In the genomic region with DNA sequence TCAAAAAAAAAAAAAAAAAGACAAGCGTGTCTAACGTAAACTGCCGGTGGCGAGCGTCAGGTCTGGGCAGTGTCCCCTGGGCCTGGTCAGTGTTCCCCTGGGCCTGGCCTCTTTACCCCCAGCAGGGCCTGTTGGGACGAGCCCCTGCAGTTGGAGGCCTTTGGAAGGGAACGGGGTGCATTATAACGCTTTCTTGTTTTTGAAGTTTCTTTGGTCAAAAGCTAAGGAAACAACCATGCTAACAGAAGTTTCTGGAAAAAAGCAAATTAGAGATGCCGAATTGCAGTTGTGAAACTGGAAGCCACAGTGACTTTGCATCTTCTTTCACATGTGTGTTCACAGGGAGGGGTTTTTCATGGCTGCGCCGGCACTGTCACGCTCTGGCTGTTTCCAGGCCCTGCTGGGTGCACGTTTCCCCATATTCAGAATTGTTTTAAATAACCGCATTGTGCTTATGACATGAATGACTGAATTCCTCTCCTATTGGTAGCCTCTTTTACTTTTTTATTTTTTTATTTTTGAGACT, we compare ENCODE assay signal across 1 cellular context.
TF ChIP-seq lines count a peak whose summit lies in the region.

No MANE protein-coding gene starts in this region.

TF ChIP-seq in HepG2, 621 proteins besides CTCF, POLR2A, EP300 and RAD21:
- TF ChIP-seq, protein P1, sequence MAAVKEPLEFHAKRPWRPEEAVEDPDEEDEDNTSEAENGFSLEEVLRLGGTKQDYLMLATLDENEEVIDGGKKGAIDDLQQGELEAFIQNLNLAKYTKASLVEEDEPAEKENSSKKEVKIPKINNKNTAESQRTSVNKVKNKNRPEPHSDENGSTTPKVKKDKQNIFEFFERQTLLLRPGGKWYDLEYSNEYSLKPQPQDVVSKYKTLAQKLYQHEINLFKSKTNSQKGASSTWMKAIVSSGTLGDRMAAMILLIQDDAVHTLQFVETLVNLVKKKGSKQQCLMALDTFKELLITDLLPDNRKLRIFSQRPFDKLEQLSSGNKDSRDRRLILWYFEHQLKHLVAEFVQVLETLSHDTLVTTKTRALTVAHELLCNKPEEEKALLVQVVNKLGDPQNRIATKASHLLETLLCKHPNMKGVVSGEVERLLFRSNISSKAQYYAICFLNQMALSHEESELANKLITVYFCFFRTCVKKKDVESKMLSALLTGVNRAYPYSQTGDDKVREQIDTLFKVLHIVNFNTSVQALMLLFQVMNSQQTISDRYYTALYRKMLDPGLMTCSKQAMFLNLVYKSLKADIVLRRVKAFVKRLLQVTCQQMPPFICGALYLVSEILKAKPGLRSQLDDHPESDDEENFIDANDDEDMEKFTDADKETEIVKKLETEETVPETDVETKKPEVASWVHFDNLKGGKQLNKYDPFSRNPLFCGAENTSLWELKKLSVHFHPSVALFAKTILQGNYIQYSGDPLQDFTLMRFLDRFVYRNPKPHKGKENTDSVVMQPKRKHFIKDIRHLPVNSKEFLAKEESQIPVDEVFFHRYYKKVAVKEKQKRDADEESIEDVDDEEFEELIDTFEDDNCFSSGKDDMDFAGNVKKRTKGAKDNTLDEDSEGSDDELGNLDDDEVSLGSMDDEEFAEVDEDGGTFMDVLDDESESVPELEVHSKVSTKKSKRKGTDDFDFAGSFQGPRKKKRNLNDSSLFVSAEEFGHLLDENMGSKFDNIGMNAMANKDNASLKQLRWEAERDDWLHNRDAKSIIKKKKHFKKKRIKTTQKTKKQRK (IDR thresholded peaks at IDR 0.05; ENCODE audit: low read length): no peak
- TF ChIP-seq, protein P2, sequence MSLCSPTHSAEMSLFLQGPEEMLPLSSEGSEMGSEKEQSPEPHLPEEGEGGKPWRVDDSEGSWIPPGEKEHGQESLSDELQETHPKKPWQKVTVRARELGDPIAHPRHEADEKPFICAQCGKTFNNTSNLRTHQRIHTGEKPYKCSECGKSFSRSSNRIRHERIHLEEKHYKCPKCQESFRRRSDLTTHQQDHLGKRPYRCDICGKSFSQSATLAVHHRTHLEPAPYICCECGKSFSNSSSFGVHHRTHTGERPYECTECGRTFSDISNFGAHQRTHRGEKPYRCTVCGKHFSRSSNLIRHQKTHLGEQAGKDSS (CRISPR knock-in tag; IDR thresholded peaks at IDR 0.05; ENCODE audit: borderline replicate concordance, low read depth): no peak
- TF ChIP-seq IRF2 (CRISPR knock-in tag; IDR thresholded peaks at IDR 0.05): no peak
- TF ChIP-seq, protein P3, sequence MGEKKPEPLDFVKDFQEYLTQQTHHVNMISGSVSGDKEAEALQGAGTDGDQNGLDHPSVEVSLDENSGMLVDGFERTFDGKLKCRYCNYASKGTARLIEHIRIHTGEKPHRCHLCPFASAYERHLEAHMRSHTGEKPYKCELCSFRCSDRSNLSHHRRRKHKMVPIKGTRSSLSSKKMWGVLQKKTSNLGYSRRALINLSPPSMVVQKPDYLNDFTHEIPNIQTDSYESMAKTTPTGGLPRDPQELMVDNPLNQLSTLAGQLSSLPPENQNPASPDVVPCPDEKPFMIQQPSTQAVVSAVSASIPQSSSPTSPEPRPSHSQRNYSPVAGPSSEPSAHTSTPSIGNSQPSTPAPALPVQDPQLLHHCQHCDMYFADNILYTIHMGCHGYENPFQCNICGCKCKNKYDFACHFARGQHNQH (CRISPR knock-in tag; IDR thresholded peaks at IDR 0.05): no peak
- TF ChIP-seq, protein P4, sequence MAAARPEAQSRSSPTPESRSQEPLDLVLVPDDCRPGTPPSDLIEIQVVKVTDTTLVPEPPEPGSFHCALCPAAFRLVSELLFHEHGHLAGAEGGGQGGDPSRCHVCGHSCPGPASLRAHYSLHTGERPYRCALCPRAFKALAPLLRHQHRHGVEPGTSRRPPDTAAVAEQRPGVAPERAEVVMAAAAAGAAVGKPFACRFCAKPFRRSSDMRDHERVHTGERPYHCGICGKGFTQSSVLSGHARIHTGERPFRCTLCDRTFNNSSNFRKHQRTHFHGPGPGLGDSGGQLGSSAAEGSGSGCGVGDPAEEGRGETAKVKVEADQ (CRISPR knock-in tag; IDR thresholded peaks at IDR 0.05; ENCODE audit: borderline replicate concordance): no peak
- TF ChIP-seq, protein P5, sequence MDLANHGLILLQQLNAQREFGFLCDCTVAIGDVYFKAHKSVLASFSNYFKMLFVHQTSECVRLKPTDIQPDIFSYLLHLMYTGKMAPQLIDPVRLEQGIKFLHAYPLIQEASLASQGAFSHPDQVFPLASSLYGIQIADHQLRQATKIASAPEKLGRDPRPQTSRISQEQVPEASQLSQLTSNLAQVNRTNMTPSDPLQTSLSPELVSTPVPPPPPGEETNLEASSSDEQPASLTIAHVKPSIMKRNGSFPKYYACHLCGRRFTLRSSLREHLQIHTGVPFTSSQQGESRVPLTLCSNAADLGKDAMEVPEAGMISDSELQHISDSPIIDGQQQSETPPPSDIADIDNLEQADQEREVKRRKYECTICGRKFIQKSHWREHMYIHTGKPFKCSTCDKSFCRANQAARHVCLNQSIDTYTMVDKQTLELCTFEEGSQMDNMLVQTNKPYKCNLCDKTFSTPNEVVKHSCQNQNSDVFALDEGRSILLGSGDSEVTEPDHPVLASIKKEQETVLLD (CRISPR knock-in tag; IDR thresholded peaks at IDR 0.05; ENCODE audit: low read depth): no peak
- TF ChIP-seq KDM6A (CRISPR knock-in tag; IDR thresholded peaks at IDR 0.05; ENCODE audit: low read depth): no peak
- no peak for TF ChIP-seq ATF7 (IDR thresholded peaks at IDR 0.05)
- TF ChIP-seq ATF7 (CRISPR knock-in tag; IDR thresholded peaks at IDR 0.05): no peak
- TF ChIP-seq ZSCAN22 (CRISPR knock-in tag; IDR thresholded peaks at IDR 0.05): no peak
- no peak for TF ChIP-seq CREM (IDR thresholded peaks at IDR 0.05)
- no peak for TF ChIP-seq CREM (CRISPR knock-in tag; IDR thresholded peaks at IDR 0.05)
- TF ChIP-seq ZNF282 (IDR thresholded peaks at IDR 0.05; ENCODE audit: partially characterized antibody): no peak
- no peak for TF ChIP-seq ZNF136 (CRISPR knock-in tag; IDR thresholded peaks at IDR 0.05; ENCODE audit: low read depth)
- no peak for TF ChIP-seq SAFB2 (CRISPR knock-in tag; IDR thresholded peaks at IDR 0.05; ENCODE audit: borderline replicate concordance, low read depth)
- no peak for TF ChIP-seq YY1 (IDR thresholded peaks at IDR 0.05; ENCODE audit: insufficient read depth, insufficient replicate concordance, low read depth, low read length)
